In the genomic region with DNA sequence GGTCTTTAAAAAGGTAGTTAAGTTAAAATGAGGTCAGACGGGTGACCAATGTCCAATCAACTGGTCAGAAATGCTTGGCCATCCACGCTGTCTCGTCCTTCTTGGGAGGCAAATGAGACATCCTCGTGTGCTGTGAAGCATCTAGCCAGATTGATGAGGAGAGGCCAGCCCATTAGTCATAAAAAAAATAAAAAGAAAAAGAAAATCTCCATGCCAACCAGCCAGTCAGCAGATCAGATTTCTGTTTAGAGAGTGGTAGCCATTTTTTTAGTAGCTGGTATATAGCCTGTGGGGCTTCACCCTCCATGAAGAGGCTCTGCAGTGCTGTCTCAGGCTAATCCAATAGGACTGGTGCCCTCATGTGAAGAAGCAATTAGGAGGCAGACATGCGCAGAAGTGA, we compare ENCODE assay signal across 19 cellular contexts.
A peak's percentile ranks its signal among the peaks of the same experiment; 100 is the strongest.
DNase-seq lines count a peak whose midpoint lies in the region; ATAC-seq and TF ChIP-seq lines count a peak whose summit lies in the region.
"Had no signal": no experiment of that assay in that cellular context is flagged by ENCODE, and none has a peak within 500 bp of the region (broad histone marks: within the 10 kb centered on the region; RNA-seq: fewer than 3 reads in every experiment).

No MANE protein-coding gene starts in this region.

- TF ChIP-seq CTCF in fibroblast of mammary gland (conservative IDR thresholded peaks at IDR 0.05; ENCODE audit: control insufficient read depth, insufficient read depth, low read depth, low read length) (no peak), body of pancreas (IDR thresholded peaks at IDR 0.05) (no peak)

- DNase-seq in GM23248 (peak; percentile 71), NCI-H2171 treated with DMSO at 0.1 percent for 48 hours (lab: John Stamatoyannopoulos, UW) (peak; percentile 80), fibroblast of mammary gland (ENCODE audit: low read depth) (peak; percentile 39), renal cortical epithelial cell (ENCODE audit: low read depth) (peak; percentile 79), putamen (ENCODE audit: low spot score) (no peak), body of pancreas (no peak)
- DNase-seq: activated CD4-positive, alpha-beta T cell treated with anti-CD3 and anti-CD28 coated beads for 36 hours; activated CD8-positive, alpha-beta memory T cell treated with anti-CD3 and anti-CD28 coated beads, Interleukin-2, amount 10 ng/mL, durations not matched to agents 7 days and 5 days; DMS53; effector memory CD4-positive, alpha-beta T cell; NCI-H82; right cardiac atrium; SK-N-SH; stimulated activated naive B cell treated with anti-CD40 and anti-IgM and Interleukin-4, amounts not matched to agents 10 μg/mL and 1 μg/mL and 100 μg/mL, for 72 hours; thyroid gland had no signal

- TF ChIP-seq POLR2A in body of pancreas (IDR thresholded peaks at IDR 0.05): no peak

- H3K27ac ChIP-seq in GM23248 (no peak overlapping the region), body of pancreas (no peak overlapping the region)
- H3K27ac ChIP-seq: C4-2B, thyroid gland had no signal

- H3F3A ChIP-seq in GM23248 (ENCODE audit: insufficient read depth): no peaks in the 10 kb centered on the region

- H3K4me3 ChIP-seq in GM23248: no peak overlapping the region
- no peak overlapping the region for H3K4me3 ChIP-seq in fibroblast of mammary gland (ENCODE audit: control insufficient read depth, low read depth, low read length)
- no peak overlapping the region for H3K4me3 ChIP-seq in body of pancreas
- H3K4me3 ChIP-seq: K562, thyroid gland had no signal

- H3K9ac ChIP-seq in GM23248: no peak overlapping the region
- H3K9ac ChIP-seq: SK-N-SH had no signal

- no peak overlapping the region for H2AFZ ChIP-seq in GM23248

- H3K9me3 ChIP-seq in GM23248 (ENCODE audit: low read depth) (no peaks in the 10 kb centered on the region), body of pancreas (no peaks in the 10 kb centered on the region)
- H3K9me3 ChIP-seq: SK-N-SH, thyroid gland had no signal

- no peaks in the 10 kb centered on the region for H3K9me2 ChIP-seq in GM23248 (ENCODE audit: insufficient read depth)
- H3K9me2 ChIP-seq: SK-N-SH had no signal

- no peaks in the 10 kb centered on the region for H3K36me3 ChIP-seq in GM23248 (ENCODE audit: low read depth)
- no peaks in the 10 kb centered on the region for H3K36me3 ChIP-seq in body of pancreas (replicated peaks in 1 of 2; ENCODE audit: insufficient read depth in 1 of 2, low read depth in 2 of 2)
- H3K36me3 ChIP-seq: thyroid gland had no signal

- H3K27me3 ChIP-seq in GM23248 (replicated peaks; ENCODE audit: insufficient read depth) (no peaks in the 10 kb centered on the region), body of pancreas (no peaks in the 10 kb centered on the region)
- H3K27me3 ChIP-seq: thyroid gland had no signal

- no peak for ATAC-seq in HG03521 (IDR thresholded peaks at IDR 0.05; ENCODE audit: unreplicated experiment)
- no peak for ATAC-seq in body of pancreas
- ATAC-seq: activated CD4-positive, alpha-beta T cell treated with anti-CD3 and anti-CD28 coated beads for 36 hours; activated CD8-positive, alpha-beta memory T cell treated with anti-CD3 and anti-CD28 coated beads, Interleukin-2, amount 10 ng/mL, durations not matched to agents 7 days and 5 days; K562; Panc1; right cardiac atrium; stimulated activated naive B cell treated with anti-CD40 and anti-IgM and Interleukin-4, amounts not matched to agents 10 μg/mL and 1 μg/mL and 100 μg/mL, for 72 hours had no signal

- in situ Hi-C loops in GM23248 (cut with MboI): no loop called here

- no peaks in the 10 kb centered on the region for H3K79me2 ChIP-seq in GM23248 (ENCODE audit: insufficient read depth)

- no peaks in the 10 kb centered on the region for H4K20me1 ChIP-seq in GM23248 (ENCODE audit: insufficient read depth)

- H3K4me1 ChIP-seq in GM23248 (ENCODE audit: insufficient read depth) (no peaks in the 10 kb centered on the region), body of pancreas (no peaks in the 10 kb centered on the region)

- intact Hi-C loops in body of pancreas (cut with DNase I): no loop called here

- no peak overlapping the region for H3K4me2 ChIP-seq in GM23248 (ENCODE audit: unreplicated experiment)
- H3K4me2 ChIP-seq: SK-N-SH had no signal

- 73 to 74% methylated on average over 5 of the region's 5 CpGs for WGBS in GM23248 (ENCODE audit: low coverage in 1 of 2, low lambda C conversion rate in 2 of 2, missing lambda C conversion rate in 2 of 2), 2 experiments
- 87% methylated on average over 5 of the region's 5 CpGs for WGBS in body of pancreas, 2 donors

Comparison
In these comparisons a context has a peak if more than half of its experiments do, and no peak if none do; other contexts are left out.
1. DNase-seq: peak in GM23248 (single experiment), NCI-H2171 treated with DMSO at 0.1 percent for 48 hours (single experiment), fibroblast of mammary gland (single experiment) and renal cortical epithelial cell (single experiment); none in putamen (single experiment) and body of pancreas (0 of 4).